In the genomic region with DNA sequence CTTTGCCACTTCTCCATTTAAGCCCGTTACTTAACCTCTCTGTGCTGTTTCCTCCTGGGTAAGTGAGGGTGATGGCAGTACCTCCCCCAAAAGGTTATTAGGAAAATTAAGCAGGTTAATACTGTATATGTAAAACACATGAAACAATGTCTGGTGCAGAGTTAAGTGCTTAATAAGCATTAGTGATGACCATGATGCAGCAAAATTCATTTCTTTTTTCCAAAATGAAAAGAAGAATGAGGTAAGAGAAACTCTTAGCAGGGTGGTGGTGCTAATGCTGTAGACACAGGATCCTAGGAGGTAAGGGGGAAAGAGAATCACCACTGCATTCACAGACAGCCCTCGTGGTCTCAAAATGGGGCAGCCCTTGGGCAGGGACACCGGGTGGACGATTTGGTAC, we compare ENCODE assay signal across 26 cellular contexts.
"Had no signal": no experiment of that assay in that cellular context is flagged by ENCODE, and none has a peak within 500 bp of the region (broad histone marks: within the 10 kb centered on the region; RNA-seq: fewer than 3 reads in every experiment).

No MANE protein-coding gene starts in this region.

- FAIRE-seq: pancreas, urothelium cell line had no signal

- ATAC-seq: naive thymus-derived CD8-positive, alpha-beta T cell; natural killer cell treated with Interleukin-12 subunit alpha and Interleukin-12 subunit beta and Interleukin-15 and Interleukin-18, amount 100 ng/mL, for 72 hours; pancreas; sciatic nerve; stimulated activated effector memory CD8-positive, alpha-beta T cell treated with anti-CD3 and anti-CD28 coated beads, Interleukin-12 subunit alpha, Interleukin-12 subunit beta, amount 100 ng/mL, for 72 hours; stimulated activated naive B cell treated with anti-CD40 and anti-IgM and Interleukin-4, amounts not matched to agents 10 μg/mL and 1 μg/mL and 100 μg/mL, for 72 hours had no signal

- H3K27ac ChIP-seq: neutrophil, pancreas, prostate gland, right atrium auricular region, skin epidermis, stomach, thoracic aorta, thyroid gland, tibial nerve, upper lobe of left lung, vagina had no signal

- H3K36me3 ChIP-seq: neutrophil, pancreas, prostate gland, right atrium auricular region, stomach, thoracic aorta, thyroid gland, tibial nerve, upper lobe of left lung, vagina had no signal

- DNase-seq: naive B cell; naive thymus-derived CD8-positive, alpha-beta T cell; nephron progenitor cell; nucleus accumbens; pancreas; retina; stimulated activated CD4-positive, alpha-beta T cell treated with anti-CD3 and anti-CD28 coated beads, Interleukin-15, amount 100 ng/mL, for 24 hours; stimulated activated CD4-positive, alpha-beta T cell treated with anti-CD3 and anti-CD28 coated beads, Interleukin-2, amount 100 ng/mL, for 24 hours; stimulated activated CD4-positive, alpha-beta T cell treated with anti-CD3 and anti-CD28 coated beads, Interleukin-2, amount 100 ng/mL, for 48 hours; stimulated activated CD4-positive, alpha-beta T cell treated with anti-CD3 and anti-CD28 coated beads, Interleukin-4, amount 100 ng/mL, for 24 hours; stimulated activated naive B cell treated with anti-CD40 and anti-IgM and Interleukin-4, amounts not matched to agents 10 μg/mL and 1 μg/mL and 100 μg/mL, for 72 hours; stimulated activated naive CD4-positive, alpha-beta T cell treated with Interleukin-2 at 50 U/mL for 16 hours; stomach; thyroid gland; upper lobe of left lung had no signal

- H3K9me3 ChIP-seq: neutrophil, pancreas, prostate gland, thoracic aorta, thyroid gland, vagina had no signal

- H3K4me1 ChIP-seq: pancreas, prostate gland, right atrium auricular region, thyroid gland, upper lobe of left lung, vagina had no signal

- H3K4me3 ChIP-seq: pancreas, prostate gland, right atrium auricular region, skin epidermis, stomach, thoracic aorta, thyroid gland, tibial nerve, upper lobe of left lung, vagina had no signal

- H3K27me3 ChIP-seq: neutrophil, pancreas, right atrium auricular region, stomach, thyroid gland, tibial nerve, upper lobe of left lung, vagina had no signal
